In genomic region chr20:60206259-60206658, GRCh38 we compare ENCODE assay signal across 1 cellular context.
TF ChIP-seq lines count a peak whose summit lies in the region.

No MANE protein-coding gene starts in this region.

TF ChIP-seq in GM23338, 12 proteins besides CTCF, POLR2A, EP300 and RAD21 (continued from another document):
- no peak for TF ChIP-seq ETS1 (IDR thresholded peaks at IDR 0.05)
- TF ChIP-seq POLR2AphosphoS5 (IDR thresholded peaks at IDR 0.05; ENCODE audit: low read depth): no peak
- peak; percentile 58; the same call in 1 of the 2 replicates for TF ChIP-seq CREB1 (CRISPR knock-in tag; IDR thresholded peaks at IDR 0.05; ENCODE audit: low read depth)
- TF ChIP-seq EZH2 (IDR thresholded peaks at IDR 0.05; ENCODE audit: low read depth, unreplicated experiment): no peak
- no peak for TF ChIP-seq EZH2phosphoT487 (IDR thresholded peaks at IDR 0.05; ENCODE audit: unreplicated experiment)
